10 cellular contexts compared by ENCODE assay signal in genomic region chr2:63048367-63049171, GRCh38. TPM values are rescaled to one million over a fixed set of nuclear protein-coding genes. Genes with fewer than 3 reads are reported as not detected.
DNase-seq lines count a peak whose midpoint lies in the region; ATAC-seq and TF ChIP-seq lines count a peak whose summit lies in the region.
"Had no signal": no experiment of that assay in that cellular context is flagged by ENCODE, and none has a peak within 500 bp of the region (broad histone marks: within the 10 kb centered on the region; RNA-seq: fewer than 3 reads in every experiment).

No MANE protein-coding gene starts in this region.

- H3K27ac ChIP-seq in endodermal cell (ENCODE audit: low read depth, low read length), result no peak overlapping the region
- H3K27ac ChIP-seq: cardiac muscle cell had no signal

- H3K36me3 ChIP-seq in endodermal cell (ENCODE audit: control insufficient read depth, insufficient read depth, low read length), result no peaks in the 10 kb centered on the region
- H3K36me3 ChIP-seq: cardiac muscle cell had no signal

- TF ChIP-seq CTCF in endodermal cell (conservative IDR thresholded peaks at IDR 0.05), result no peak
- no peak for TF ChIP-seq CTCF in osteocyte (IDR thresholded peaks at IDR 0.05)

- no peaks in the 10 kb centered on the region for H3K9me3 Mint-ChIP-seq in endodermal cell
- H3K9me3 Mint-ChIP-seq in osteocyte (ENCODE audit: unreplicated experiment), result no peaks in the 10 kb centered on the region

- H3K36me3 Mint-ChIP-seq in endodermal cell (ENCODE audit: low read depth) (peaks cover 10% of the 10 kb centered on the region), osteocyte (ENCODE audit: unreplicated experiment) (peaks cover 22% of the 10 kb centered on the region)

- H3K4me3 ChIP-seq in endodermal cell (ENCODE audit: low read length), result peak overlapping the region; percentile 77
- H3K4me3 ChIP-seq: lung had no signal

- ATAC-seq in GM19395 (IDR thresholded peaks at IDR 0.05; ENCODE audit: unreplicated experiment) (no peak), HG02623 (IDR thresholded peaks at IDR 0.05; ENCODE audit: unreplicated experiment) (no peak), HG03280 (IDR thresholded peaks at IDR 0.05; ENCODE audit: unreplicated experiment) (no peak)

- 0 to 1% methylated on average over 33 to 61 of the region's 61 CpGs for WGBS in endodermal cell (ENCODE audit: insufficient coverage in 1 of 2, insufficient read length in 1 of 2), 2 experiments

- no peak overlapping the region for H3K9ac ChIP-seq in endodermal cell (ENCODE audit: extremely low read depth, low read length, poor library complexity, severe bottlenecking)

- H3K27me3 ChIP-seq in endodermal cell (ENCODE audit: control insufficient read depth, insufficient read depth, low read length, poor library complexity, severe bottlenecking), result peaks cover 93% of the 10 kb centered on the region

- H3K4me1 ChIP-seq in endodermal cell (ENCODE audit: control insufficient read depth, insufficient read depth, low read length), result peaks cover 14% of the 10 kb centered on the region

- peak overlapping the region; percentile 78 for H3K4me3 Mint-ChIP-seq in endodermal cell
- peak overlapping the region; percentile 61 for H3K4me3 Mint-ChIP-seq in osteocyte (ENCODE audit: unreplicated experiment)

- DNase-seq in DMS79 treated with DMSO at 0.1 percent for 48 hours (lab: John Stamatoyannopoulos, UW) (peak; percentile 30), DMS79 (lab: John Stamatoyannopoulos, UW) (no peak), NCI-H69 (lab: John Stamatoyannopoulos, UW) (peak; percentile 33), endodermal cell (peak; percentile 82), osteocyte (ENCODE audit: extremely low spot score, unreplicated experiment) (no peak)

- H3K27ac Mint-ChIP-seq in endodermal cell (peak overlapping the region; percentile 52), osteocyte (ENCODE audit: unreplicated experiment) (no peak overlapping the region)

- H3K27me3 Mint-ChIP-seq in endodermal cell (ENCODE audit: insufficient read depth) (peaks cover 84% of the 10 kb centered on the region), osteocyte (ENCODE audit: unreplicated experiment) (peaks cover 79% of the 10 kb centered on the region)

- H3K4me1 Mint-ChIP-seq in endodermal cell (peaks cover 54% of the 10 kb centered on the region), osteocyte (ENCODE audit: unreplicated experiment) (peaks cover 42% of the 10 kb centered on the region)

- H3K9me3 ChIP-seq in endodermal cell (ENCODE audit: control insufficient read depth, low read length), result no peaks in the 10 kb centered on the region

RNA-seq across cellular contexts. Expression of gene OTX1, which starts 2.1 kb away (rescaled TPM):
- total RNA-seq in endodermal cell, result 10 to 100 TPM; 11.7 to 19.0 TPM
- 4.2 TPM for polyA plus RNA-seq in endodermal cell (2013, experiment 1 of 2)
- polyA plus RNA-seq in endodermal cell (2013, experiment 2 of 2), result 3.3 TPM
- not detected in 2 replicates for total RNA-seq in osteocyte
- polyA plus RNA-seq: cardiac muscle cell had no signal

Comparison
In these comparisons a context has a peak if more than half of its experiments do, and no peak if none do; other contexts are left out.
1. DNase-seq: peak in DMS79 treated with DMSO at 0.1 percent for 48 hours (single experiment), NCI-H69 (single experiment) and endodermal cell (single experiment); none in DMS79 (single experiment) and osteocyte (single experiment).
2. RNA of gene OTX1, which starts 2.1 kb away (total RNA-seq): 11.7 to 19.0 TPM in endodermal cell; not detected in osteocyte; every median in the first group is over 10 times any median in the second.